In genomic region chr18:27411911-27412310, GRCh38 we compare ENCODE assay signal across 22 cellular contexts.
DNase-seq lines count a peak whose midpoint lies in the region; ATAC-seq and TF ChIP-seq lines count a peak whose summit lies in the region.
"Had no signal": no experiment of that assay in that cellular context is flagged by ENCODE, and none has a peak within 500 bp of the region (broad histone marks: within the 10 kb centered on the region; RNA-seq: fewer than 3 reads in every experiment).

No MANE protein-coding gene starts in this region.

- H3K4me3 ChIP-seq in fibroblast of the aortic adventitia (ENCODE audit: low read depth, low read length): no peak overlapping the region
- H3K4me3 ChIP-seq in dorsolateral prefrontal cortex: no peak overlapping the region
- no peak overlapping the region for H3K4me3 ChIP-seq in SJCRH30
- H3K4me3 ChIP-seq: gastrocnemius medialis, GM12878, HAP-1, lower lobe of right lung had no signal

- ATAC-seq in SK-N-SH treated with all-trans-retinoic acid at 6 μM for 48 hours (peak; percentile 59), HG02885 (IDR thresholded peaks at IDR 0.05; ENCODE audit: poor library complexity, unreplicated experiment) (no peak)
- ATAC-seq: gastrocnemius medialis, GM12878, lower lobe of right lung had no signal

- H3K27ac ChIP-seq in dorsolateral prefrontal cortex (no peak overlapping the region), SJCRH30 (no peak overlapping the region)
- H3K27ac ChIP-seq: gastrocnemius medialis, lower lobe of right lung, WERI-Rb-1 had no signal

- no peaks in the 10 kb centered on the region for H3K36me3 ChIP-seq in SJCRH30
- H3K36me3 ChIP-seq: BE2C, gastrocnemius medialis, HAP-1, lower lobe of right lung, WERI-Rb-1 had no signal

- no peaks in the 10 kb centered on the region for H3K27me3 ChIP-seq in dorsolateral prefrontal cortex
- H3K27me3 ChIP-seq in SJCRH30: no peaks in the 10 kb centered on the region
- H3K27me3 ChIP-seq: BE2C, gastrocnemius medialis had no signal

- no peaks in the 10 kb centered on the region for H3K9me3 ChIP-seq in SJCRH30 (replicated peaks)
- H3K9me3 ChIP-seq: BE2C, Caco-2, gastrocnemius medialis, HAP-1, lower lobe of right lung had no signal

- intact Hi-C loops in dorsolateral prefrontal cortex (cut with DNase I): no loop called here

- TF ChIP-seq CTCF in fibroblast of the aortic adventitia (IDR thresholded peaks at IDR 0.05; ENCODE audit: insufficient read depth, low read length) (no peak), dorsolateral prefrontal cortex (IDR thresholded peaks at IDR 0.05 in 54 of 56, conservative IDR thresholded peaks at IDR 0.05 in 2 of 56; ENCODE audit: low read depth in 1 of 56, partially characterized antibody in 56 of 56) (no peak)

- DNase-seq in GM03348 (ENCODE audit: low spot score): peak; percentile 7
- DNase-seq in fibroblast of the aortic adventitia (ENCODE audit: low read depth): peak; percentile 8
- peak; percentile 9 for DNase-seq in non-pigmented ciliary epithelial cell (ENCODE audit: low read depth)
- DNase-seq in dorsolateral prefrontal cortex: no peak
- no peak for DNase-seq in SJCRH30
- DNase-seq in LoVo (ENCODE audit: low spot score): no peak
- DNase-seq: activated CD4-positive, alpha-beta T cell treated with anti-CD3 and anti-CD28 coated beads, Interleukin-2, amount 10 ng/mL, durations not matched to agents 7 days and 5 days; activated naive CD4-positive, alpha-beta T cell treated with anti-CD3 and anti-CD28 coated beads, Interleukin-2, amount 10 ng/mL, durations not matched to agents 7 days and 5 days; BE2C; Caco-2; DND-41; gastrocnemius medialis; hypothalamus; lower lobe of right lung; NCI-H187; small intestine; substantia nigra; WERI-Rb-1 had no signal

- no peaks in the 10 kb centered on the region for H3K4me1 ChIP-seq in SJCRH30
- H3K4me1 ChIP-seq: BE2C, Caco-2, HAP-1, lower lobe of right lung had no signal

TF ChIP-seq in SK-N-SH treated with all-trans-retinoic acid at 6 μM for 48 hours, 23 proteins besides CTCF, POLR2A, EP300 and RAD21:
- TF ChIP-seq TCF4 (CRISPR knock-in tag; IDR thresholded peaks at IDR 0.05; ENCODE audit: borderline replicate concordance) (no peak), ISL1 (CRISPR knock-in tag; IDR thresholded peaks at IDR 0.05) (0 out of 2 replicates have a peak, but pooled peaks have one; percentile 16), ZFP3 (CRISPR knock-in tag; IDR thresholded peaks at IDR 0.05) (no peak)

Comparison
In these comparisons a context has a peak if more than half of its experiments do, and no peak if none do; other contexts are left out.
1. DNase-seq: peak in GM03348 (single experiment), fibroblast of the aortic adventitia (single experiment) and non-pigmented ciliary epithelial cell (single experiment); none in dorsolateral prefrontal cortex (0 of 10), SJCRH30 (0 of 2) and LoVo (single experiment).